Comparison of ENCODE assay signal across 8 cellular contexts in genomic region chr6:53483423-53484353, GRCh38.
DNase-seq lines count a peak whose midpoint lies in the region.

No MANE protein-coding gene starts in this region.

- H3K4me3 ChIP-seq in Jurkat, Clone E6-1 (ENCODE audit: low read length), result no peak overlapping the region

- in situ Hi-C loops in ACHN (cut with HindIII; ENCODE audit: low pct_ligation_motif_present, low pct_unique_long_range_greater_than_20kb, low sequenced_read_pairs), result no loop called here

- peak overlapping the region; percentile 80 for H3K27ac ChIP-seq in angular gyrus (ENCODE audit: low read depth, low read length)

- DNase-seq in C1 segment of cervical spinal cord (lab: John Stamatoyannopoulos, UW) (peak in 8 of 14 donors; percentile 2 to 57 (median 21)), lung microvascular endothelial cell (ENCODE audit: low read depth in 2 of 2) (peak; percentile 14 to 93), NCI-H345 (lab: John Stamatoyannopoulos, UW) (no peak), ACHN (no peak), HPDE6-E6E7 (ENCODE audit: extremely low spot score) (no peak)
- peak; percentile 62 for DNase-seq in Jurkat, Clone E6-1 (ENCODE audit: low read depth, low spot score)
- DNase-seq in activated CD4-positive, alpha-beta T cell treated with anti-CD3 and anti-CD28 coated beads for 1 hour, result no peak

Comparison
In these comparisons a context has a peak if more than half of its experiments do, and no peak if none do; other contexts are left out.
1. DNase-seq: peak in C1 segment of cervical spinal cord (8 of 14), Jurkat, Clone E6-1 (single experiment) and lung microvascular endothelial cell (2 of 2); none in NCI-H345 (single experiment), ACHN (single experiment), HPDE6-E6E7 (single experiment) and activated CD4-positive, alpha-beta T cell treated with anti-CD3 and anti-CD28 coated beads for 1 hour (single experiment).